Comparison of ENCODE assay signal across 1 cellular context in genomic region chr15:78944669-78945407, GRCh38.
TF ChIP-seq lines count a peak whose summit lies in the region.

TSS of gene CTSH (minus strand) at chr15:78945046. CDS start at chr15:78944981, 65 bp downstream.

TF ChIP-seq in K562, 482 proteins besides CTCF, POLR2A, EP300 and RAD21 (continued from another document and continues in another):
- TF ChIP-seq HIVEP1 (CRISPR knock-in tag; IDR thresholded peaks at IDR 0.05) = no peak
- TF ChIP-seq MITF (IDR thresholded peaks at IDR 0.05) = 0 out of 2 replicates have a peak, but pooled peaks have one; percentile 20
- TF ChIP-seq DLX4 (CRISPR knock-in tag; IDR thresholded peaks at IDR 0.05) = no peak
- TF ChIP-seq NRF1 (conservative IDR thresholded peaks at IDR 0.05 in 1 of 2, IDR thresholded peaks at IDR 0.05 in 1 of 2) = peak; percentile 44 to 60; a peak in 3 of 4 replicates
- no peak for TF ChIP-seq ZBED1 (IDR thresholded peaks at IDR 0.05)
- TF ChIP-seq UBTF (IDR thresholded peaks at IDR 0.05; ENCODE audit: borderline replicate concordance in 1 of 2, low read depth in 2 of 2, low read length in 2 of 2) = no peak; a peak in 1 of 4 replicates
- TF ChIP-seq FOXP1 (CRISPR knock-in tag; IDR thresholded peaks at IDR 0.05) = peak; percentile 36; the same call in 1 of the 2 replicates
- TF ChIP-seq ZBTB5 (IDR thresholded peaks at IDR 0.05) = no peak
- TF ChIP-seq E2F1 (CRISPR knock-in tag; IDR thresholded peaks at IDR 0.05) = no peak
- TF ChIP-seq BRF1 (IDR thresholded peaks at IDR 0.05; ENCODE audit: borderline replicate concordance, extremely low read depth, insufficient read length) = no peak
- TF ChIP-seq TCF7 (IDR thresholded peaks at IDR 0.05; ENCODE audit: borderline replicate concordance) = no peak
- no peak for TF ChIP-seq MTA1 (IDR thresholded peaks at IDR 0.05; ENCODE audit: borderline replicate concordance)
- TF ChIP-seq ZNF764 (CRISPR knock-in tag; IDR thresholded peaks at IDR 0.05; ENCODE audit: low read depth) = no peak
- TF ChIP-seq ZEB2 (IDR thresholded peaks at IDR 0.05) = peak; percentile 78
- no peak for TF ChIP-seq ZNF23 (CRISPR knock-in tag; IDR thresholded peaks at IDR 0.05)
- TF ChIP-seq ZNF274 (IDR thresholded peaks at IDR 0.05; ENCODE audit: borderline replicate concordance, low read depth, low read length) = no peak
- no peak for TF ChIP-seq SNIP1 (IDR thresholded peaks at IDR 0.05; ENCODE audit: low read depth)
- peak in 1 of 2 experiments; percentile 52; a peak in 2 of 4 replicates for TF ChIP-seq HDAC1 (IDR thresholded peaks at IDR 0.05)
- TF ChIP-seq ZNF197 (CRISPR knock-in tag; IDR thresholded peaks at IDR 0.05; ENCODE audit: low read depth) = no peak
- TF ChIP-seq KAT8 (IDR thresholded peaks at IDR 0.05; ENCODE audit: low read depth) = no peak
- TF ChIP-seq ZNF133 (CRISPR knock-in tag; IDR thresholded peaks at IDR 0.05) = no peak
- TF ChIP-seq ZKSCAN8 (CRISPR knock-in tag; IDR thresholded peaks at IDR 0.05) = no peak
- TF ChIP-seq ZNF134 (CRISPR knock-in tag; conservative IDR thresholded peaks at IDR 0.05) = no peak
- TF ChIP-seq HDAC2 (IDR thresholded peaks at IDR 0.05) = no peak
- TF ChIP-seq FOXA1 (IDR thresholded peaks at IDR 0.05; ENCODE audit: borderline replicate concordance) = no peak
- TF ChIP-seq GTF2E2 (tag; IDR thresholded peaks at IDR 0.05) = no peak
- TF ChIP-seq NR2F6 (CRISPR knock-in tag; IDR thresholded peaks at IDR 0.05) = no peak
- no peak for TF ChIP-seq TARDBP (IDR thresholded peaks at IDR 0.05)
- no peak for TF ChIP-seq POLR2AphosphoS2 (IDR thresholded peaks at IDR 0.05; ENCODE audit: low read length)
- TF ChIP-seq SRSF1 (IDR thresholded peaks at IDR 0.05; ENCODE audit: low read depth, low read length) = no peak
- TF ChIP-seq SREBF2 (CRISPR knock-in tag; IDR thresholded peaks at IDR 0.05) = no peak
- no peak for TF ChIP-seq KLF16 (IDR thresholded peaks at IDR 0.05)
- no peak for TF ChIP-seq TBL1XR1 (IDR thresholded peaks at IDR 0.05; ENCODE audit: low read length in 2 of 2)
- no peak for TF ChIP-seq PTBP1 (IDR thresholded peaks at IDR 0.05; ENCODE audit: low read depth, low read length)
- peak; percentile 97 for TF ChIP-seq ZNF740 (CRISPR knock-in tag; IDR thresholded peaks at IDR 0.05)
- peak in 1 of 2 experiments; percentile 92; a peak in 2 of 4 replicates for TF ChIP-seq ZNF740 (tag; IDR thresholded peaks at IDR 0.05)
- TF ChIP-seq MAX (CRISPR knock-in tag; IDR thresholded peaks at IDR 0.05) = peak; percentile 83
- 0 out of 2 replicates have a peak, but pooled peaks have one; percentile 51 for TF ChIP-seq NR3C1 (CRISPR knock-in tag; IDR thresholded peaks at IDR 0.05)
- peak; percentile 89 for TF ChIP-seq HNRNPLL (IDR thresholded peaks at IDR 0.05; ENCODE audit: low read depth, low read length, poor library complexity, severe bottlenecking)
- no peak for TF ChIP-seq BRD4 (IDR thresholded peaks at IDR 0.05)
- no peak for TF ChIP-seq ZNF778 (CRISPR knock-in tag; IDR thresholded peaks at IDR 0.05)
- TF ChIP-seq SP2 (IDR thresholded peaks at IDR 0.05; ENCODE audit: extremely low read depth, low read depth, low read length, poor library complexity, severe bottlenecking) = no peak
- no peak for TF ChIP-seq ATF2 (CRISPR knock-in tag; IDR thresholded peaks at IDR 0.05)
- TF ChIP-seq CHD1 (IDR thresholded peaks at IDR 0.05; ENCODE audit: low read length) = no peak
- no peak for TF ChIP-seq ZNF707 (CRISPR knock-in tag; conservative IDR thresholded peaks at IDR 0.05)
- no peak for TF ChIP-seq NR2C1 (IDR thresholded peaks at IDR 0.05)
- no peak for TF ChIP-seq NR2C1 (tag; IDR thresholded peaks at IDR 0.05)
- no peak for TF ChIP-seq GTF2A2 (tag; IDR thresholded peaks at IDR 0.05)
- no peak for TF ChIP-seq ZNF561 (CRISPR knock-in tag; conservative IDR thresholded peaks at IDR 0.05)
- TF ChIP-seq MXD1 (CRISPR knock-in tag; IDR thresholded peaks at IDR 0.05; ENCODE audit: borderline replicate concordance, poor library complexity, severe bottlenecking) = no peak
- no peak for TF ChIP-seq ZNF253 (CRISPR knock-in tag; conservative IDR thresholded peaks at IDR 0.05)
- TF ChIP-seq VEZF1 (CRISPR knock-in tag; IDR thresholded peaks at IDR 0.05) = peak; percentile 95
- TF ChIP-seq MAFG (tag; conservative IDR thresholded peaks at IDR 0.05) = no peak
- TF ChIP-seq CUX1 (CRISPR knock-in tag; IDR thresholded peaks at IDR 0.05) = no peak
